12 cellular contexts compared by ENCODE assay signal in genomic region chr19:10007811-10008211, GRCh38. TPM values are rescaled to one million over a fixed set of nuclear protein-coding genes. Genes with fewer than 3 reads are reported as not detected.
DNase-seq lines count a peak whose midpoint lies in the region; ATAC-seq and TF ChIP-seq lines count a peak whose summit lies in the region.
"Had no signal": no experiment of that assay in that cellular context is flagged by ENCODE, and none has a peak within 500 bp of the region (broad histone marks: within the 10 kb centered on the region; RNA-seq: fewer than 3 reads in every experiment).

No MANE protein-coding gene starts in this region.

- H3K18ac ChIP-seq in mesendoderm (ENCODE audit: low read length): no peak overlapping the region

- DNase-seq in RWPE1 (ENCODE audit: low spot score) (no peak), fibroblast of pulmonary artery (ENCODE audit: low read depth) (peak; percentile 57), pons (ENCODE audit: low spot score) (peak; percentile 9), mesendoderm (no peak), NCI-H2196 treated with DMSO at 0.1 percent for 48 hours (lab: John Stamatoyannopoulos, UW; ENCODE audit: unreplicated experiment) (no peak), NCI-H2081 (lab: John Stamatoyannopoulos, UW) (no peak)
- DNase-seq: naive B cell; NCI-H2227 treated with DMSO at 0.1 percent for 48 hours; stimulated activated CD4-positive, alpha-beta T cell treated with anti-CD3 and anti-CD28 coated beads, Interleukin-4, amount 100 ng/mL, for 24 hours had no signal

- H3K4ac ChIP-seq in mesendoderm (ENCODE audit: low read depth, low read length): no peak overlapping the region

- CTCF ChIA-PET in RWPE1 (lab: Yijun Ruan, JAX): no interaction called here

- no peak overlapping the region for H4K8ac ChIP-seq in mesendoderm (ENCODE audit: low read depth, low read length)

- H3K27ac ChIP-seq in ACC112 (ENCODE audit: low read depth, low read length): peak overlapping the region; percentile 95
- peak overlapping the region; percentile 87 for H3K27ac ChIP-seq in RWPE1
- H3K27ac ChIP-seq in mesendoderm (ENCODE audit: low read depth, low read length): no peak overlapping the region
- H3K27ac ChIP-seq: SK-N-MC had no signal

- no peak overlapping the region for H3K23ac ChIP-seq in mesendoderm (ENCODE audit: low read length)

- H2BK15ac ChIP-seq in mesendoderm (replicated peaks; ENCODE audit: low read depth): no peak overlapping the region

- no peak overlapping the region for H2AFZ ChIP-seq in ACC112 (ENCODE audit: low read length, unreplicated experiment)

- H2AK5ac ChIP-seq in mesendoderm (ENCODE audit: low read length): no peak overlapping the region

- H3K4me2 ChIP-seq in mesendoderm (ENCODE audit: low read length): no peak overlapping the region

- no peaks in the 10 kb centered on the region for H3K79me1 ChIP-seq in mesendoderm (ENCODE audit: low read length)

- no peak overlapping the region for H4K5ac ChIP-seq in mesendoderm (ENCODE audit: low read length)

- H2BK120ac ChIP-seq in mesendoderm (ENCODE audit: low read depth, low read length): no peak overlapping the region

- POLR2A ChIA-PET in RWPE1 (lab: Yijun Ruan, JAX; ENCODE audit: low non-redundant PET): no interaction called here

- no peaks in the 10 kb centered on the region for H3K36me3 ChIP-seq in ACC112 (ENCODE audit: insufficient read depth, low read length)
- no peaks in the 10 kb centered on the region for H3K36me3 ChIP-seq in mesendoderm (ENCODE audit: control insufficient read depth, insufficient read depth, low read length)

- H3K4me3 ChIP-seq in ACC112 (ENCODE audit: low read depth, low read length): no peak overlapping the region
- H3K4me3 ChIP-seq in fibroblast of pulmonary artery (replicated peaks; ENCODE audit: low read depth, low read length): no peak overlapping the region
- H3K4me3 ChIP-seq in mesendoderm (ENCODE audit: low read length): no peak overlapping the region
- H3K4me3 ChIP-seq: SK-N-MC had no signal

- TF ChIP-seq CTCF in RWPE1 (conservative IDR thresholded peaks at IDR 0.05; ENCODE audit: low read depth) (no peak), fibroblast of pulmonary artery (IDR thresholded peaks at IDR 0.05; ENCODE audit: low read length, missing control alignments) (no peak)

- WGBS in mesendoderm (ENCODE audit: extremely low coverage, insufficient coverage, low lambda C conversion rate): 100% methylated on average over 1 of the region's 6 CpGs

- H3K79me2 ChIP-seq in ACC112 (ENCODE audit: control insufficient read depth, insufficient read depth, low read length, unreplicated experiment) (no peaks in the 10 kb centered on the region), mesendoderm (ENCODE audit: control insufficient read depth, insufficient read depth, low read length) (no peaks in the 10 kb centered on the region)

- H3K27me3 ChIP-seq in ACC112 (ENCODE audit: insufficient read depth, low read length): 0 out of 2 replicates have a peak, but pooled peaks cover 4% of the 10 kb centered on the region
- no peaks in the 10 kb centered on the region for H3K27me3 ChIP-seq in mesendoderm (ENCODE audit: insufficient read depth, low read length, poor library complexity)

- no peak overlapping the region for H3K9ac ChIP-seq in mesendoderm (ENCODE audit: low read length)

- H2BK5ac ChIP-seq in mesendoderm (ENCODE audit: low read length): no peak overlapping the region

- no peak for ATAC-seq in GM21528 (IDR thresholded peaks at IDR 0.05; ENCODE audit: low FRiP score, unreplicated experiment)

- no peak overlapping the region for H3K56ac ChIP-seq in mesendoderm (ENCODE audit: low read length)

- H3K4me1 ChIP-seq in ACC112 (ENCODE audit: control insufficient read depth, insufficient read depth, low read length, unreplicated experiment) (peaks cover 32% of the 10 kb centered on the region), mesendoderm (ENCODE audit: control insufficient read depth, low read depth, low read length) (no peaks in the 10 kb centered on the region)

RNA-seq across cellular contexts. Expression of gene COL5A3, which starts 2.5 kb away (rescaled TPM):
- 0.87 TPM for polyA plus RNA-seq in mesendoderm (2013, experiment 1 of 2)
- 0.97 TPM for polyA plus RNA-seq in mesendoderm (2013, experiment 2 of 2)

RNA-seq across cellular contexts. Expression of gene RDH8, which starts 5.5 kb away (rescaled TPM):
- not detected for polyA plus RNA-seq in mesendoderm (2013, experiment 1 of 2)
- polyA plus RNA-seq in mesendoderm (2013, experiment 2 of 2): not detected

Comparison
In these comparisons a context has a peak if more than half of its experiments do, and no peak if none do; other contexts are left out.
1. DNase-seq: peak in fibroblast of pulmonary artery (single experiment) and pons (single experiment); none in RWPE1 (single experiment), mesendoderm (single experiment), NCI-H2196 treated with DMSO at 0.1 percent for 48 hours (single experiment) and NCI-H2081 (0 of 2).